In genomic region chr19:4997297-4997696, GRCh38 we compare ENCODE assay signal across 22 cellular contexts.
"Had no signal": no experiment of that assay in that cellular context is flagged by ENCODE, and none has a peak within 500 bp of the region (broad histone marks: within the 10 kb centered on the region; RNA-seq: fewer than 3 reads in every experiment).

No MANE protein-coding gene starts in this region.

- H3K9me3 ChIP-seq: esophagus squamous epithelium, lower lobe of right lung, prostate gland, right atrium auricular region, suprapubic skin had no signal

- FAIRE-seq: endometrium, islet of Langerhans had no signal

- H3K36me3 ChIP-seq: prostate gland had no signal

- H3K27me3 ChIP-seq: esophagus squamous epithelium, heart right ventricle, right atrium auricular region, suprapubic skin had no signal

- H3K4me3 ChIP-seq: coronary artery, esophagus squamous epithelium, heart right ventricle, lower lobe of right lung, prostate gland, right atrium auricular region, skin epidermis, suprapubic skin had no signal

- H3K4me1 ChIP-seq: right atrium auricular region had no signal

- H3K27ac ChIP-seq: coronary artery, esophagus squamous epithelium, heart right ventricle, lower lobe of right lung, right atrium auricular region, skin epidermis, suprapubic skin had no signal

- DNase-seq: dermis blood vessel endothelial cell; effector memory CD4-positive, alpha-beta T cell; erythroblast; esophagus squamous epithelium; foreskin melanocyte; glutamatergic neuron; heart right ventricle; hippocampal formation; lower lobe of right lung; naive thymus-derived CD8-positive, alpha-beta T cell; nephron progenitor cell; occipital lobe; stimulated activated CD4-positive, alpha-beta T cell treated with anti-CD3 and anti-CD28 coated beads, Interleukin-15, amount 100 ng/mL, for 24 hours; stimulated activated CD4-positive, alpha-beta T cell treated with anti-CD3 and anti-CD28 coated beads, Interleukin-2, amount 100 ng/mL, for 48 hours; stimulated activated naive B cell treated with anti-CD40 and anti-IgM and Interleukin-4, amounts not matched to agents 10 μg/mL and 1 μg/mL and 100 μg/mL, for 72 hours had no signal
